1 cellular context compared by ENCODE assay signal in genomic region chr6:20403080-20403765, GRCh38.
A peak's percentile ranks its signal among the peaks of the same experiment; 100 is the strongest.
TF ChIP-seq lines count a peak whose summit lies in the region.

No MANE protein-coding gene starts in this region.

TF ChIP-seq in HepG2, 621 proteins besides CTCF, POLR2A, EP300 and RAD21 (continued from another document and continues in another):
- TF ChIP-seq ZBED4 (CRISPR knock-in tag; IDR thresholded peaks at IDR 0.05; ENCODE audit: borderline replicate concordance) (peak; percentile 60), SALL2 (CRISPR knock-in tag; IDR thresholded peaks at IDR 0.05) (peak; percentile 43; the same call in 1 of the 2 replicates), LRRFIP1 (CRISPR knock-in tag; conservative IDR thresholded peaks at IDR 0.05) (no peak), CCDC6 (CRISPR knock-in tag; IDR thresholded peaks at IDR 0.05) (no peak), ZNF510 (CRISPR knock-in tag; IDR thresholded peaks at IDR 0.05; ENCODE audit: low read depth) (no peak), TFDP1 (CRISPR knock-in tag; IDR thresholded peaks at IDR 0.05; ENCODE audit: borderline replicate concordance) (peak; percentile 86), ZNF101 (CRISPR knock-in tag; IDR thresholded peaks at IDR 0.05; ENCODE audit: borderline replicate concordance, low read depth) (no peak), XRCC5 (optimal IDR thresholded peaks at IDR 0.05; ENCODE audit: low read length) (no peak), JUNB (CRISPR knock-in tag; IDR thresholded peaks at IDR 0.05; ENCODE audit: borderline replicate concordance) (no peak), HNRNPK (IDR thresholded peaks at IDR 0.05; ENCODE audit: low read depth, low read length, poor library complexity, severe bottlenecking) (peak; percentile 86), KMT2B (CRISPR knock-in tag; IDR thresholded peaks at IDR 0.05) (0 out of 2 replicates have a peak, but pooled peaks have one; percentile 37), ZNF607 (CRISPR knock-in tag; IDR thresholded peaks at IDR 0.05; ENCODE audit: borderline replicate concordance) (no peak), ZUFSP (CRISPR knock-in tag; IDR thresholded peaks at IDR 0.05; ENCODE audit: borderline replicate concordance) (no peak), ETV5 (CRISPR knock-in tag; IDR thresholded peaks at IDR 0.05; ENCODE audit: borderline replicate concordance) (peak; percentile 73; the same call in 1 of the 2 replicates), ZNF432 (CRISPR knock-in tag; IDR thresholded peaks at IDR 0.05; ENCODE audit: borderline replicate concordance) (no peak), ZEB1 (IDR thresholded peaks at IDR 0.05; ENCODE audit: insufficient replicate concordance, low read depth) (no peak), ZZZ3 (CRISPR knock-in tag; IDR thresholded peaks at IDR 0.05; ENCODE audit: borderline replicate concordance) (0 out of 2 replicates have a peak, but pooled peaks have one; percentile 26), NR3C1 (CRISPR knock-in tag; IDR thresholded peaks at IDR 0.05) (no peak), ZNF44 (CRISPR knock-in tag; IDR thresholded peaks at IDR 0.05) (no peak), MAFK (conservative IDR thresholded peaks at IDR 0.05 in 1 of 2, IDR thresholded peaks at IDR 0.05 in 1 of 2; ENCODE audit: low read length in 2 of 2) (no peak), SOX5 (CRISPR knock-in tag; IDR thresholded peaks at IDR 0.05; ENCODE audit: borderline replicate concordance) (peak; percentile 14; the same call in 1 of the 2 replicates), FOSL2 (CRISPR knock-in tag; IDR thresholded peaks at IDR 0.05) (peak; percentile 44), MIER2 (CRISPR knock-in tag; IDR thresholded peaks at IDR 0.05) (no peak), ZNF891 (CRISPR knock-in tag; IDR thresholded peaks at IDR 0.05) (no peak), NCOR1 (IDR thresholded peaks at IDR 0.05; ENCODE audit: borderline replicate concordance, low read length) (no peak), CBFB (CRISPR knock-in tag; IDR thresholded peaks at IDR 0.05) (peak; percentile 84; the same call in 1 of the 2 replicates), ZNF547 (CRISPR knock-in tag; IDR thresholded peaks at IDR 0.05) (no peak; the same call in 1 of the 2 replicates), FOXC1 (CRISPR knock-in tag; IDR thresholded peaks at IDR 0.05; ENCODE audit: borderline replicate concordance) (no peak; the same call in 1 of the 2 replicates), POLR2AphosphoS2 (IDR thresholded peaks at IDR 0.05; ENCODE audit: low read depth, low read length) (no peak), SRY (CRISPR knock-in tag; IDR thresholded peaks at IDR 0.05) (peak; percentile 24; the same call in 1 of the 2 replicates), ZNF737 (CRISPR knock-in tag; IDR thresholded peaks at IDR 0.05; ENCODE audit: borderline replicate concordance) (no peak), ZFP36L1 (CRISPR knock-in tag; IDR thresholded peaks at IDR 0.05) (0 out of 2 replicates have a peak, but pooled peaks have one; percentile 43), ZNF672 (CRISPR knock-in tag; IDR thresholded peaks at IDR 0.05) (no peak; the same call in 1 of the 2 replicates), GPN1 (CRISPR knock-in tag; IDR thresholded peaks at IDR 0.05; ENCODE audit: borderline replicate concordance) (no peak), ZNF180 (CRISPR knock-in tag; IDR thresholded peaks at IDR 0.05; ENCODE audit: borderline replicate concordance, low read depth) (no peak), ZNF30 (CRISPR knock-in tag; IDR thresholded peaks at IDR 0.05) (no peak), PTBP1 (IDR thresholded peaks at IDR 0.05; ENCODE audit: low read depth, low read length, poor library complexity, severe bottlenecking) (no peak)
- TF ChIP-seq, protein P1, sequence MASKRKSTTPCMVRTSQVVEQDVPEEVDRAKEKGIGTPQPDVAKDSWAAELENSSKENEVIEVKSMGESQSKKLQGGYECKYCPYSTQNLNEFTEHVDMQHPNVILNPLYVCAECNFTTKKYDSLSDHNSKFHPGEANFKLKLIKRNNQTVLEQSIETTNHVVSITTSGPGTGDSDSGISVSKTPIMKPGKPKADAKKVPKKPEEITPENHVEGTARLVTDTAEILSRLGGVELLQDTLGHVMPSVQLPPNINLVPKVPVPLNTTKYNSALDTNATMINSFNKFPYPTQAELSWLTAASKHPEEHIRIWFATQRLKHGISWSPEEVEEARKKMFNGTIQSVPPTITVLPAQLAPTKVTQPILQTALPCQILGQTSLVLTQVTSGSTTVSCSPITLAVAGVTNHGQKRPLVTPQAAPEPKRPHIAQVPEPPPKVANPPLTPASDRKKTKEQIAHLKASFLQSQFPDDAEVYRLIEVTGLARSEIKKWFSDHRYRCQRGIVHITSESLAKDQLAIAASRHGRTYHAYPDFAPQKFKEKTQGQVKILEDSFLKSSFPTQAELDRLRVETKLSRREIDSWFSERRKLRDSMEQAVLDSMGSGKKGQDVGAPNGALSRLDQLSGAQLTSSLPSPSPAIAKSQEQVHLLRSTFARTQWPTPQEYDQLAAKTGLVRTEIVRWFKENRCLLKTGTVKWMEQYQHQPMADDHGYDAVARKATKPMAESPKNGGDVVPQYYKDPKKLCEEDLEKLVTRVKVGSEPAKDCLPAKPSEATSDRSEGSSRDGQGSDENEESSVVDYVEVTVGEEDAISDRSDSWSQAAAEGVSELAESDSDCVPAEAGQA (IDR thresholded peaks at IDR 0.05; ENCODE audit: low read depth), result no peak
- TF ChIP-seq, protein P1 (CRISPR knock-in tag; IDR thresholded peaks at IDR 0.05; ENCODE audit: borderline replicate concordance), result no peak
- TF ChIP-seq, protein P2, sequence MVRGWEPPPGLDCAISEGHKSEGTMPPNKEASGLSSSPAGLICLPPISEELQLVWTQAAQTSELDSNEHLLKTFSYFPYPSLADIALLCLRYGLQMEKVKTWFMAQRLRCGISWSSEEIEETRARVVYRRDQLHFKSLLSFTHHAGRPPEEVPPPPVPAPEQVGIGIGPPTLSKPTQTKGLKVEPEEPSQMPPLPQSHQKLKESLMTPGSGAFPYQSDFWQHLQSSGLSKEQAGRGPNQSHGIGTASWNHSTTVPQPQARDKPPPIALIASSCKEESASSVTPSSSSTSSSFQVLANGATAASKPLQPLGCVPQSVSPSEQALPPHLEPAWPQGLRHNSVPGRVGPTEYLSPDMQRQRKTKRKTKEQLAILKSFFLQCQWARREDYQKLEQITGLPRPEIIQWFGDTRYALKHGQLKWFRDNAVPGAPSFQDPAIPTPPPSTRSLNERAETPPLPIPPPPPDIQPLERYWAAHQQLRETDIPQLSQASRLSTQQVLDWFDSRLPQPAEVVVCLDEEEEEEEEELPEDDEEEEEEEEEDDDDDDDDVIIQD (CRISPR knock-in tag; IDR thresholded peaks at IDR 0.05; ENCODE audit: low read depth), result peak; percentile 70
- TF ChIP-seq, protein P3, sequence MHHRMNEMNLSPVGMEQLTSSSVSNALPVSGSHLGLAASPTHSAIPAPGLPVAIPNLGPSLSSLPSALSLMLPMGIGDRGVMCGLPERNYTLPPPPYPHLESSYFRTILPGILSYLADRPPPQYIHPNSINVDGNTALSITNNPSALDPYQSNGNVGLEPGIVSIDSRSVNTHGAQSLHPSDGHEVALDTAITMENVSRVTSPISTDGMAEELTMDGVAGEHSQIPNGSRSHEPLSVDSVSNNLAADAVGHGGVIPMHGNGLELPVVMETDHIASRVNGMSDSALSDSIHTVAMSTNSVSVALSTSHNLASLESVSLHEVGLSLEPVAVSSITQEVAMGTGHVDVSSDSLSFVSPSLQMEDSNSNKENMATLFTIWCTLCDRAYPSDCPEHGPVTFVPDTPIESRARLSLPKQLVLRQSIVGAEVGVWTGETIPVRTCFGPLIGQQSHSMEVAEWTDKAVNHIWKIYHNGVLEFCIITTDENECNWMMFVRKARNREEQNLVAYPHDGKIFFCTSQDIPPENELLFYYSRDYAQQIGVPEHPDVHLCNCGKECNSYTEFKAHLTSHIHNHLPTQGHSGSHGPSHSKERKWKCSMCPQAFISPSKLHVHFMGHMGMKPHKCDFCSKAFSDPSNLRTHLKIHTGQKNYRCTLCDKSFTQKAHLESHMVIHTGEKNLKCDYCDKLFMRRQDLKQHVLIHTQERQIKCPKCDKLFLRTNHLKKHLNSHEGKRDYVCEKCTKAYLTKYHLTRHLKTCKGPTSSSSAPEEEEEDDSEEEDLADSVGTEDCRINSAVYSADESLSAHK (CRISPR knock-in tag; IDR thresholded peaks at IDR 0.05; ENCODE audit: borderline replicate concordance), result no peak
